In genomic region chr7:93461350-93461749, GRCh38 we compare ENCODE assay signal across 12 cellular contexts.
A peak's percentile ranks its signal among the peaks of the same experiment; 100 is the strongest.
DNase-seq lines count a peak whose midpoint lies in the region; ATAC-seq and TF ChIP-seq lines count a peak whose summit lies in the region.
"Had no signal": no experiment of that assay in that cellular context is flagged by ENCODE, and none has a peak within 500 bp of the region (broad histone marks: within the 10 kb centered on the region; RNA-seq: fewer than 3 reads in every experiment).

No MANE protein-coding gene starts in this region.

- intact Hi-C loops in natural killer cell (cut with micrococcal nuclease), result no loop called here

- ATAC-seq in HG02840 (IDR thresholded peaks at IDR 0.05; ENCODE audit: low FRiP score, unreplicated experiment) (no peak), natural killer cell (no peak)
- ATAC-seq: activated T-cell treated with anti-CD3 and anti-CD28 coated beads, Interleukin-2, amount 50 U/mL, for 72 hours had no signal

- H3K4me3 Mint-ChIP-seq in glutamatergic neuron (ENCODE audit: unreplicated experiment) (no peak overlapping the region), natural killer cell (no peak overlapping the region)
- H3K4me3 Mint-ChIP-seq: activated T-cell treated with anti-CD3 and anti-CD28 coated beads, Interleukin-2, amount 50 U/mL, for 72 hours; CD4-positive, CD25-positive, alpha-beta regulatory T cell had no signal

- H3K36me3 Mint-ChIP-seq in glutamatergic neuron (ENCODE audit: unreplicated experiment), result no peaks in the 10 kb centered on the region
- H3K36me3 Mint-ChIP-seq in natural killer cell, result no peaks in the 10 kb centered on the region
- H3K36me3 Mint-ChIP-seq: CD4-positive, CD25-positive, alpha-beta regulatory T cell had no signal

- no peaks in the 10 kb centered on the region for H3K27me3 Mint-ChIP-seq in glutamatergic neuron (ENCODE audit: unreplicated experiment)
- peaks cover 0 to 8% of the 10 kb centered on the region in 2 donors for H3K27me3 Mint-ChIP-seq in natural killer cell (ENCODE audit: low read depth in 2 of 2)

- 0 out of 2 replicates have a peak, but pooled peaks have one; percentile 25 for TF ChIP-seq CTCF in 22Rv1 (IDR thresholded peaks at IDR 0.05)
- TF ChIP-seq CTCF in glutamatergic neuron (IDR thresholded peaks at IDR 0.05; ENCODE audit: partially characterized antibody, unreplicated experiment), result no peak
- TF ChIP-seq CTCF in natural killer cell (IDR thresholded peaks at IDR 0.05), result no peak

- peak; percentile 44 for DNase-seq in G401 (ENCODE audit: low spot score)
- peak; percentile 71 for DNase-seq in NCI-H69 (lab: John Stamatoyannopoulos, UW)
- DNase-seq in cerebellar cortex (ENCODE audit: low spot score), result peak; percentile 28
- no peak for DNase-seq in glutamatergic neuron
- DNase-seq in T-helper 1 cell, result no peak
- DNase-seq in natural killer cell, result no peak
- DNase-seq: activated T-cell treated with anti-CD3 and anti-CD28 coated beads, Interleukin-2, amount 50 U/mL, for 72 hours; CD4-positive, CD25-positive, alpha-beta regulatory T cell; small intestine; T-helper 9 cell had no signal

- in situ Hi-C loops in G401 (cut with HindIII; ENCODE audit: low sequenced_read_pairs), result no loop called here

- H3K9me3 Mint-ChIP-seq in glutamatergic neuron (ENCODE audit: unreplicated experiment) (peaks cover 2% of the 10 kb centered on the region), natural killer cell (no peaks in the 10 kb centered on the region)
- H3K9me3 Mint-ChIP-seq: activated T-cell treated with anti-CD3 and anti-CD28 coated beads, Interleukin-2, amount 50 U/mL, for 72 hours had no signal

- H3K27ac ChIP-seq in 22Rv1, result no peak overlapping the region

- H3K4me1 Mint-ChIP-seq in glutamatergic neuron (ENCODE audit: low read depth, unreplicated experiment), result no peaks in the 10 kb centered on the region
- H3K4me1 Mint-ChIP-seq in natural killer cell, result no peaks in the 10 kb centered on the region
- H3K4me1 Mint-ChIP-seq: CD4-positive, CD25-positive, alpha-beta regulatory T cell had no signal

- no peak overlapping the region for H3K27ac Mint-ChIP-seq in glutamatergic neuron (ENCODE audit: unreplicated experiment)
- H3K27ac Mint-ChIP-seq in natural killer cell, result no peak overlapping the region
- H3K27ac Mint-ChIP-seq: activated T-cell treated with anti-CD3 and anti-CD28 coated beads, Interleukin-2, amount 50 U/mL, for 72 hours; CD4-positive, CD25-positive, alpha-beta regulatory T cell had no signal

Comparison
In these comparisons a context has a peak if more than half of its experiments do, and no peak if none do; other contexts are left out.
1. DNase-seq: peak in G401 (single experiment), NCI-H69 (single experiment) and cerebellar cortex (single experiment); none in glutamatergic neuron (single experiment), T-helper 1 cell (0 of 5) and natural killer cell (single experiment).